Comparison of ENCODE assay signal across 8 cellular contexts in the genomic region with DNA sequence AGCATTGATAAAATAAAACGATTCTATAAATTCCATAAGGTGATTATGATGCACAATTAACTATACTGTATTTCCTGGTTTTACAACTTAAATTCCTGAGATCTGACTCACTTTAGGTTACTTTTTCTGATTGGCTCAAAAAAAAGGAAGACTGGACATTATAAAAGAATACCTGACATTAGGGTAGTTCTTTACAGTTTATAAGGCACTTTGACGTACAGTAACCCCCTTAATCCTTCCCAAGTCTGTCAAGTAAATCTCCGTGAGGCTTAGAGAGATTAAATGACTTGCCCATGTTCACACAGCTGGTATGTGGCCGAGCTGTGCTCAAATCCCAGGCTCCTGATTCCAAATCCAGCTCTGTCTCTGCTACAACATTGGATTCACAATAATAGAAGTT. TPM values are rescaled to one million over a fixed set of nuclear protein-coding genes. Genes with fewer than 3 reads are reported as not detected.
A peak's percentile ranks its signal among the peaks of the same experiment; 100 is the strongest.
DNase-seq lines count a peak whose midpoint lies in the region; ATAC-seq and TF ChIP-seq lines count a peak whose summit lies in the region.

No MANE protein-coding gene starts in this region.

- peaks cover 5% of the 10 kb centered on the region for H3F3A ChIP-seq in DOHH2 (ENCODE audit: control insufficient read depth, insufficient read depth)

- no peaks in the 10 kb centered on the region for H3K27me3 ChIP-seq in DOHH2 (ENCODE audit: control insufficient read depth, low read length)
- no peaks in the 10 kb centered on the region for H3K27me3 ChIP-seq in NT2/D1 (ENCODE audit: insufficient read depth, insufficient read length)
- H3K27me3 ChIP-seq in endodermal cell (ENCODE audit: control insufficient read depth, insufficient read depth, low read length, poor library complexity, severe bottlenecking), result no peaks in the 10 kb centered on the region
- no peaks in the 10 kb centered on the region for H3K27me3 ChIP-seq in trophoblast cell (ENCODE audit: insufficient read depth, low read length)

- peaks cover 5% of the 10 kb centered on the region for H3K36me3 Mint-ChIP-seq in endodermal cell (ENCODE audit: low read depth)

- H2BK12ac ChIP-seq in trophoblast cell (ENCODE audit: low read length), result no peak overlapping the region

- no peaks in the 10 kb centered on the region for H3K27me3 Mint-ChIP-seq in endodermal cell (ENCODE audit: insufficient read depth)

- H3K9ac ChIP-seq in NT2/D1 (ENCODE audit: insufficient read length, low read depth) (peak overlapping the region; percentile 99), endodermal cell (ENCODE audit: extremely low read depth, low read length, poor library complexity, severe bottlenecking) (peak overlapping the region; percentile 97), trophoblast cell (ENCODE audit: low read length) (no peak overlapping the region)

- H3K36me3 ChIP-seq in DOHH2 (ENCODE audit: control insufficient read depth, low read length) (peaks cover 30% of the 10 kb centered on the region), NT2/D1 (ENCODE audit: insufficient read depth, insufficient read length, low read length) (peaks cover 19% of the 10 kb centered on the region), endodermal cell (ENCODE audit: control insufficient read depth, insufficient read depth, low read length) (peaks cover 5% of the 10 kb centered on the region), trophoblast cell (ENCODE audit: control insufficient read depth in 1 of 2, insufficient read depth in 2 of 2, low read length in 2 of 2) (peaks cover 0 to 5% of the 10 kb centered on the region in 2 experiments)

- no peak overlapping the region for H3K14ac ChIP-seq in trophoblast cell (ENCODE audit: low read length)

- H2AFZ ChIP-seq in trophoblast cell (ENCODE audit: insufficient read depth, low read length, poor library complexity), result no peak overlapping the region

- H3K79me1 ChIP-seq in trophoblast cell (ENCODE audit: low read length), result peaks cover 14% of the 10 kb centered on the region

- H2AK5ac ChIP-seq in trophoblast cell (ENCODE audit: low read length), result no peak overlapping the region

- peak overlapping the region; percentile 98 for H3K27ac Mint-ChIP-seq in endodermal cell

- H3K9me3 Mint-ChIP-seq in endodermal cell, result no peaks in the 10 kb centered on the region

- H3K4ac ChIP-seq in trophoblast cell (ENCODE audit: low read depth, low read length), result no peak overlapping the region

- H4K20me1 ChIP-seq in DOHH2 (ENCODE audit: control insufficient read depth, insufficient read depth, low read depth, low read length), result no peaks in the 10 kb centered on the region

- no peak for ATAC-seq in HG03135 (IDR thresholded peaks at IDR 0.05; ENCODE audit: unreplicated experiment)
- no peak for ATAC-seq in HG03521 (IDR thresholded peaks at IDR 0.05; ENCODE audit: unreplicated experiment)
- no peak for ATAC-seq in sciatic nerve

- H4K91ac ChIP-seq in trophoblast cell (ENCODE audit: low read depth, low read length), result no peak overlapping the region

- H3K4me2 ChIP-seq in DOHH2 (ENCODE audit: low read length), result peak overlapping the region; percentile 76
- no peak overlapping the region for H3K4me2 ChIP-seq in trophoblast cell (ENCODE audit: low read length)

- H3K9me3 ChIP-seq in DOHH2 (ENCODE audit: control insufficient read depth, insufficient read depth, low read length), result no peaks in the 10 kb centered on the region
- H3K9me3 ChIP-seq in NT2/D1 (ENCODE audit: insufficient read depth, low read length), result no peaks in the 10 kb centered on the region
- no peaks in the 10 kb centered on the region for H3K9me3 ChIP-seq in endodermal cell (ENCODE audit: control insufficient read depth, low read length)
- no peaks in the 10 kb centered on the region for H3K9me3 ChIP-seq in trophoblast cell (ENCODE audit: insufficient read depth, low read depth, low read length)

- no peak overlapping the region for H4K12ac ChIP-seq in trophoblast cell (ENCODE audit: low read depth, low read length)

- H3K9me2 ChIP-seq in DOHH2 (replicated peaks; ENCODE audit: control insufficient read depth, low read length), result no peaks in the 10 kb centered on the region

- no peak overlapping the region for H2BK120ac ChIP-seq in trophoblast cell (ENCODE audit: insufficient read depth, low read length, poor library complexity)

- H3K79me2 ChIP-seq in DOHH2 (ENCODE audit: control insufficient read depth, low read length) (peaks cover 42% of the 10 kb centered on the region), trophoblast cell (ENCODE audit: control insufficient read depth, insufficient read depth, low read length, poor library complexity) (peaks cover 14% of the 10 kb centered on the region)

- H3K4me3 Mint-ChIP-seq in endodermal cell, result peak overlapping the region; percentile 94

- no peak overlapping the region for H3K18ac ChIP-seq in trophoblast cell (ENCODE audit: low read length)

- H3K4me1 Mint-ChIP-seq in endodermal cell, result peaks cover 11% of the 10 kb centered on the region

- H3K23ac ChIP-seq in trophoblast cell (ENCODE audit: low read length), result no peak overlapping the region

- intact Hi-C loops in sciatic nerve (cut with DNase I), result no loop called here

- H3K4me1 ChIP-seq in DOHH2 (ENCODE audit: control insufficient read depth, low read length) (peaks cover 22% of the 10 kb centered on the region), NT2/D1 (ENCODE audit: insufficient read depth, insufficient read length) (no peaks in the 10 kb centered on the region), endodermal cell (ENCODE audit: control insufficient read depth, insufficient read depth, low read length) (peaks cover 11% of the 10 kb centered on the region), trophoblast cell (ENCODE audit: control insufficient read depth in 1 of 2, insufficient read depth in 2 of 2, low read length in 2 of 2) (no peaks in the 10 kb centered on the region)

- TF ChIP-seq CTCF in DOHH2 (IDR thresholded peaks at IDR 0.05; ENCODE audit: low read depth, low read length, poor library complexity, severe bottlenecking) (no peak), endodermal cell (conservative IDR thresholded peaks at IDR 0.05) (no peak)

- WGBS in endodermal cell (ENCODE audit: insufficient coverage in 1 of 2, insufficient read length in 1 of 2), 2 experiments, result 70 to 85% methylated on average over 4 of the region's 4 CpGs
- no CpG with 5 or more reads among the region's 4 CpGs for WGBS in trophoblast cell (ENCODE audit: extremely low coverage, insufficient coverage, insufficient read length)

- H4K8ac ChIP-seq in trophoblast cell (ENCODE audit: low read depth, low read length), result no peak overlapping the region

- H2BK5ac ChIP-seq in trophoblast cell (ENCODE audit: low read depth, low read length, poor library complexity), result no peak overlapping the region

- DNase-seq in NT2/D1 (ENCODE audit: low read depth, low spot score) (no peak), endodermal cell (no peak), trophoblast cell (peak in 1 of 2 donors; percentile 66), sciatic nerve (ENCODE audit: low spot score) (no peak)
- DNase-seq in stimulated activated CD4-positive, alpha-beta T cell treated with anti-CD3 and anti-CD28 coated beads, Interleukin-4, amount 100 ng/mL, for 1 hour, result no peak

- H3K4me3 ChIP-seq in DOHH2 (ENCODE audit: low read length) (peak overlapping the region; percentile 95), NT2/D1 (ENCODE audit: insufficient read length, low read depth) (peak overlapping the region; percentile 95), endodermal cell (ENCODE audit: low read length) (peak overlapping the region; percentile 98), trophoblast cell (ENCODE audit: low read depth, low read length) (no peak overlapping the region)

- H3K27ac ChIP-seq in DOHH2 (ENCODE audit: low read depth, low read length) (peak overlapping the region; percentile 79), endodermal cell (ENCODE audit: low read depth, low read length) (peak overlapping the region; percentile 97), trophoblast cell (ENCODE audit: low read depth, low read length) (peak overlapping the region; percentile 4)

RNA-seq across cellular contexts. Expression of a gene that starts 1.0 kb away (rescaled TPM):
- 10 to 100 TPM; 77.1 to 96.8 TPM for total RNA-seq in endodermal cell
- 80.5 TPM for polyA plus RNA-seq in endodermal cell (2013, experiment 1 of 2)
- 77.3 TPM for polyA plus RNA-seq in endodermal cell (2013, experiment 2 of 2)
- 131 and 134 TPM in 2 replicates for polyA plus RNA-seq in trophoblast cell (2013)
- total RNA-seq in sciatic nerve, result 120 TPM

RNA-seq across cellular contexts. Expression of a gene that starts 52.9 kb away (rescaled TPM):
- total RNA-seq in endodermal cell (10 to 100 TPM; 31.6 to 31.9 TPM), sciatic nerve (43.6 TPM)
- polyA plus RNA-seq in endodermal cell (2013, experiment 1 of 2), result 25.7 TPM
- polyA plus RNA-seq in endodermal cell (2013, experiment 2 of 2), result 27.2 TPM
- 29.6 and 33.0 TPM in 2 replicates for polyA plus RNA-seq in trophoblast cell (2013)

Comparison
In these comparisons a context has a peak if more than half of its experiments do, and no peak if none do; other contexts are left out.
1. H3K27ac ChIP-seq: peak in every context shown above with its lines; median percentile 97 in endodermal cell; 79 in DOHH2; 4 in trophoblast cell.